In genomic region chr5:176450077-176450476, GRCh38 we compare ENCODE assay signal across 1 cellular context.
TF ChIP-seq lines count a peak whose summit lies in the region.

No MANE protein-coding gene starts in this region.

TF ChIP-seq in WTC11, 78 proteins besides CTCF, POLR2A, EP300 and RAD21 (continued from another document):
- TF ChIP-seq AR (CRISPR knock-in tag; IDR thresholded peaks at IDR 0.05) (no peak), TCF7 (CRISPR knock-in tag; IDR thresholded peaks at IDR 0.05; ENCODE audit: low read depth) (no peak), ZNF532 (CRISPR knock-in tag; IDR thresholded peaks at IDR 0.05; ENCODE audit: borderline replicate concordance) (no peak), NR2C2 (CRISPR knock-in tag; IDR thresholded peaks at IDR 0.05) (no peak), ZNF512 (CRISPR knock-in tag; IDR thresholded peaks at IDR 0.05; ENCODE audit: borderline replicate concordance) (no peak), HMGXB4 (CRISPR knock-in tag; IDR thresholded peaks at IDR 0.05) (no peak), TP53 (CRISPR knock-in tag; IDR thresholded peaks at IDR 0.05) (no peak), SMAD4 (CRISPR knock-in tag; IDR thresholded peaks at IDR 0.05) (no peak), ATF1 (CRISPR knock-in tag; IDR thresholded peaks at IDR 0.05) (no peak), MYBL2 (CRISPR knock-in tag; IDR thresholded peaks at IDR 0.05) (no peak)
TF ChIP-seq in WTC11: peak in this region for 0.
